ENCODE assay signal across 1 cellular context in the genomic region with DNA sequence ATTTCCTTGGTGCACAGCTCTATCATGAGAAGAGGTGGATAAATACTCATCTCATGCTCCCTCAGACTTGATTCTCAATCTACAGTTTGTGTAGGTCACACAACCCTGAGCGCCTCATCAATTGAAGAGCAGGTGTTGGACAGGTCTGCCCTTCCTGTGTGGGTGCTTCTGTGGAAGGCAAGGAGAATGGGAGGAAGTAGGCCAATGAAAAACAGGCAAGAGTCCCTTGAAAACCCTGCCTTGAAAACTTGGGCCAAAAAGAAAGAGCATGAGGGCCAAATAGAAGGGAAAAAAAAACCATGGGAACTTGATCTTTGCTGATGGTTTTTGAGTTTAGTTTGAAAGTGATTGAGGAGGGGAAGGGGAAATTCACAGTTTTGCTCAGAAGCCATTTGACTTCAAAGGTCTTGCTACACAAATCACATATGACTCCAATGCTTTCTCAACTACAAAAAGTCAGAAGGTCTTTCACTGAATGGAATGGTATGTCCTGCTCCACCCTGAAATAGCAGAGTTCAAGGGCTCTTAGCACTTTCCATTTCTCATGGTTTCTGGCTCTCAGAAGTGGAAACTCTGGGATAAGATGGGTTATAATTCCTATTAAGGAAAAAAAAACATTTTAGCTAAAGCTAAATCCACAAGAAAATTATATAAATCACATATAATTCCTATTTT.
A peak's percentile ranks its signal among the peaks of the same experiment; 100 is the strongest.
TF ChIP-seq lines count a peak whose summit lies in the region.

No MANE protein-coding gene starts in this region.

TF ChIP-seq in HepG2, 621 proteins besides CTCF, POLR2A, EP300 and RAD21 (continued from another document and continues in another):
- TF ChIP-seq, protein P1, sequence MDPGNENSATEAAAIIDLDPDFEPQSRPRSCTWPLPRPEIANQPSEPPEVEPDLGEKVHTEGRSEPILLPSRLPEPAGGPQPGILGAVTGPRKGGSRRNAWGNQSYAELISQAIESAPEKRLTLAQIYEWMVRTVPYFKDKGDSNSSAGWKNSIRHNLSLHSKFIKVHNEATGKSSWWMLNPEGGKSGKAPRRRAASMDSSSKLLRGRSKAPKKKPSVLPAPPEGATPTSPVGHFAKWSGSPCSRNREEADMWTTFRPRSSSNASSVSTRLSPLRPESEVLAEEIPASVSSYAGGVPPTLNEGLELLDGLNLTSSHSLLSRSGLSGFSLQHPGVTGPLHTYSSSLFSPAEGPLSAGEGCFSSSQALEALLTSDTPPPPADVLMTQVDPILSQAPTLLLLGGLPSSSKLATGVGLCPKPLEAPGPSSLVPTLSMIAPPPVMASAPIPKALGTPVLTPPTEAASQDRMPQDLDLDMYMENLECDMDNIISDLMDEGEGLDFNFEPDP (CRISPR knock-in tag; conservative IDR thresholded peaks at IDR 0.05): no peak
- TF ChIP-seq NFE2 (CRISPR knock-in tag; IDR thresholded peaks at IDR 0.05) (no peak), SMYD3 (CRISPR knock-in tag; IDR thresholded peaks at IDR 0.05) (no peak), ZNF329 (CRISPR knock-in tag; IDR thresholded peaks at IDR 0.05; ENCODE audit: low read depth) (no peak), ZNF367 (CRISPR knock-in tag; IDR thresholded peaks at IDR 0.05; ENCODE audit: borderline replicate concordance) (no peak), POLR2AphosphoS5 (IDR thresholded peaks at IDR 0.05; ENCODE audit: low read depth, low read length) (no peak), DPF2 (CRISPR knock-in tag; IDR thresholded peaks at IDR 0.05; ENCODE audit: borderline replicate concordance, low read depth) (peak; percentile 62; the same call in 1 of the 2 replicates), ZNF180 (CRISPR knock-in tag; IDR thresholded peaks at IDR 0.05; ENCODE audit: borderline replicate concordance, low read depth) (no peak), ZNF879 (CRISPR knock-in tag; IDR thresholded peaks at IDR 0.05) (no peak), NFRKB (IDR thresholded peaks at IDR 0.05) (no peak), ZNF549 (CRISPR knock-in tag; IDR thresholded peaks at IDR 0.05) (no peak), ISL2 (CRISPR knock-in tag; IDR thresholded peaks at IDR 0.05) (peak; percentile 70; the same call in 1 of the 2 replicates), SRSF4 (IDR thresholded peaks at IDR 0.05; ENCODE audit: low read depth, low read length, poor library complexity, severe bottlenecking) (no peak), ATF7-NPFF (CRISPR knock-in tag; IDR thresholded peaks at IDR 0.05; ENCODE audit: low read depth) (no peak), ZNF615 (CRISPR knock-in tag; IDR thresholded peaks at IDR 0.05; ENCODE audit: borderline replicate concordance) (no peak), ZNF343 (CRISPR knock-in tag; IDR thresholded peaks at IDR 0.05) (no peak), CEBPB (IDR thresholded peaks at IDR 0.05; ENCODE audit: borderline replicate concordance, low read depth, low read length) (peak; percentile 66), FIP1L1 (IDR thresholded peaks at IDR 0.05; ENCODE audit: borderline replicate concordance, insufficient read depth, low read depth, low read length) (no peak), ZNF264 (CRISPR knock-in tag; IDR thresholded peaks at IDR 0.05) (no peak), ZNF607 (CRISPR knock-in tag; IDR thresholded peaks at IDR 0.05; ENCODE audit: borderline replicate concordance) (no peak), GATAD1 (CRISPR knock-in tag; IDR thresholded peaks at IDR 0.05) (no peak), SAFB2 (CRISPR knock-in tag; IDR thresholded peaks at IDR 0.05; ENCODE audit: borderline replicate concordance, low read depth) (no peak), NFIB (CRISPR knock-in tag; IDR thresholded peaks at IDR 0.05; ENCODE audit: borderline replicate concordance) (no peak), ADNP (CRISPR knock-in tag; IDR thresholded peaks at IDR 0.05) (no peak), ZNF839 (CRISPR knock-in tag; IDR thresholded peaks at IDR 0.05; ENCODE audit: borderline replicate concordance) (no peak), RCOR2 (CRISPR knock-in tag; IDR thresholded peaks at IDR 0.05) (0 out of 2 replicates have a peak, but pooled peaks have one; percentile 29), ZKSCAN1 (IDR thresholded peaks at IDR 0.05; ENCODE audit: low read length) (no peak), ZNF441 (CRISPR knock-in tag; IDR thresholded peaks at IDR 0.05; ENCODE audit: borderline replicate concordance) (no peak), SSRP1 (CRISPR knock-in tag; IDR thresholded peaks at IDR 0.05) (no peak), SYNCRIP (IDR thresholded peaks at IDR 0.05; ENCODE audit: insufficient read depth, low read depth, low read length) (no peak), ZNF501 (CRISPR knock-in tag; IDR thresholded peaks at IDR 0.05) (no peak), BRD4 (CRISPR knock-in tag; IDR thresholded peaks at IDR 0.05) (no peak), ZSCAN29 (CRISPR knock-in tag; conservative IDR thresholded peaks at IDR 0.05) (no peak), MED8 (CRISPR knock-in tag; IDR thresholded peaks at IDR 0.05; ENCODE audit: insufficient replicate concordance) (no peak)
- TF ChIP-seq, protein P2, sequence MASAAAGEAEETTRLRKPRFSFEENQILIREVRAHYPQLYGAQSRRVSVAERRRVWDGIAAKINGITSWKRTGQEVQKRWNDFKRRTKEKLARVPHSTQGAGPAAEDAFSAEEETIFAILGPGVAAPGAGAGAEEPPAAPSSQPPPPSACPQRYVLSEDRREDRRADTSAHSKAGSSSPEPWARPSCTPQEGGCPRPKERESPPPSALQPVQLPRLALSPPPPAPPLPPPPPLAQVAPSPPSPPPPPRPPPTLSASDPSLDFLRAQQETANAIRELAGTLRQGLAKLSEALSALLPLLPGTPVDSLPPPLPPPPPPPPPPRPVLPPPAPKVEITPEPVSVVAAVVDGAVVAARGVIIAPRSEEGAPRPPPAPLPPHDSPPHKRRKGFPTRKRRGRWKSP (CRISPR knock-in tag; IDR thresholded peaks at IDR 0.05): no peak
- TF ChIP-seq, protein P3, sequence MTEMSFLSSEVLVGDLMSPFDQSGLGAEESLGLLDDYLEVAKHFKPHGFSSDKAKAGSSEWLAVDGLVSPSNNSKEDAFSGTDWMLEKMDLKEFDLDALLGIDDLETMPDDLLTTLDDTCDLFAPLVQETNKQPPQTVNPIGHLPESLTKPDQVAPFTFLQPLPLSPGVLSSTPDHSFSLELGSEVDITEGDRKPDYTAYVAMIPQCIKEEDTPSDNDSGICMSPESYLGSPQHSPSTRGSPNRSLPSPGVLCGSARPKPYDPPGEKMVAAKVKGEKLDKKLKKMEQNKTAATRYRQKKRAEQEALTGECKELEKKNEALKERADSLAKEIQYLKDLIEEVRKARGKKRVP (CRISPR knock-in tag; IDR thresholded peaks at IDR 0.05): no peak
- TF ChIP-seq, protein P4, sequence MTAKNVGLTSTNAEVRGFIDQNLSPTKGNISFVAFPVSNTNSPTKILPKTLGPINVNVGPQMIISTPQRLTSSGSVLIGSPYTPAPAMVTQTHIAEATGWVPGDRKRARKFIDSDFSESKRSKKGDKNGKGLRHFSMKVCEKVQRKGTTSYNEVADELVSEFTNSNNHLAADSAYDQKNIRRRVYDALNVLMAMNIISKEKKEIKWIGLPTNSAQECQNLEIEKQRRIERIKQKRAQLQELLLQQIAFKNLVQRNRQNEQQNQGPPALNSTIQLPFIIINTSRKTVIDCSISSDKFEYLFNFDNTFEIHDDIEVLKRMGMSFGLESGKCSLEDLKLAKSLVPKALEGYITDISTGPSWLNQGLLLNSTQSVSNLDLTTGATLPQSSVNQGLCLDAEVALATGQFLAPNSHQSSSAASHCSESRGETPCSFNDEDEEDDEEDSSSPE (CRISPR knock-in tag; IDR thresholded peaks at IDR 0.05): no peak
- TF ChIP-seq, protein P5, sequence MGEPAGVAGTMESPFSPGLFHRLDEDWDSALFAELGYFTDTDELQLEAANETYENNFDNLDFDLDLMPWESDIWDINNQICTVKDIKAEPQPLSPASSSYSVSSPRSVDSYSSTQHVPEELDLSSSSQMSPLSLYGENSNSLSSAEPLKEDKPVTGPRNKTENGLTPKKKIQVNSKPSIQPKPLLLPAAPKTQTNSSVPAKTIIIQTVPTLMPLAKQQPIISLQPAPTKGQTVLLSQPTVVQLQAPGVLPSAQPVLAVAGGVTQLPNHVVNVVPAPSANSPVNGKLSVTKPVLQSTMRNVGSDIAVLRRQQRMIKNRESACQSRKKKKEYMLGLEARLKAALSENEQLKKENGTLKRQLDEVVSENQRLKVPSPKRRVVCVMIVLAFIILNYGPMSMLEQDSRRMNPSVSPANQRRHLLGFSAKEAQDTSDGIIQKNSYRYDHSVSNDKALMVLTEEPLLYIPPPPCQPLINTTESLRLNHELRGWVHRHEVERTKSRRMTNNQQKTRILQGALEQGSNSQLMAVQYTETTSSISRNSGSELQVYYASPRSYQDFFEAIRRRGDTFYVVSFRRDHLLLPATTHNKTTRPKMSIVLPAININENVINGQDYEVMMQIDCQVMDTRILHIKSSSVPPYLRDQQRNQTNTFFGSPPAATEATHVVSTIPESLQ (CRISPR knock-in tag; conservative IDR thresholded peaks at IDR 0.05): no peak
- TF ChIP-seq, protein P6, sequence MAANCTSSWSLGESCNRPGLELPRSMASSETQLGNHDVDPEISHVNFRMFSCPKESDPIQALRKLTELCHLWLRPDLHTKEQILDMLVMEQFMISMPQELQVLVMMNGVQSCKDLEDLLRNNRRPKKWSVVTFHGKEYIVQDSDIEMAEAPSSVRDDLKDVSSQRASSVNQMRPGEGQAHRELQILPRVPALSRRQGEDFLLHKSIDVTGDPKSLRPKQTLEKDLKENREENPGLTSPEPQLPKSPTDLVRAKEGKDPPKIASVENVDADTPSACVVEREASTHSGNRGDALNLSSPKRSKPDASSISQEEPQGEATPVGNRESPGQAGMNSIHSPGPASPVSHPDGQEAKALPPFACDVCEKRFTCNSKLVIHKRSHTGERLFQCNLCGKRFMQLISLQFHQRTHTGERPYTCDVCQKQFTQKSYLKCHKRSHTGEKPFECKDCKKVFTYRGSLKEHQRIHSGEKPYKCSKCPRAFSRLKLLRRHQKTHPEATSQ (CRISPR knock-in tag; IDR thresholded peaks at IDR 0.05; ENCODE audit: borderline replicate concordance): no peak; the same call in 1 of the 2 replicates
- TF ChIP-seq, protein P7, sequence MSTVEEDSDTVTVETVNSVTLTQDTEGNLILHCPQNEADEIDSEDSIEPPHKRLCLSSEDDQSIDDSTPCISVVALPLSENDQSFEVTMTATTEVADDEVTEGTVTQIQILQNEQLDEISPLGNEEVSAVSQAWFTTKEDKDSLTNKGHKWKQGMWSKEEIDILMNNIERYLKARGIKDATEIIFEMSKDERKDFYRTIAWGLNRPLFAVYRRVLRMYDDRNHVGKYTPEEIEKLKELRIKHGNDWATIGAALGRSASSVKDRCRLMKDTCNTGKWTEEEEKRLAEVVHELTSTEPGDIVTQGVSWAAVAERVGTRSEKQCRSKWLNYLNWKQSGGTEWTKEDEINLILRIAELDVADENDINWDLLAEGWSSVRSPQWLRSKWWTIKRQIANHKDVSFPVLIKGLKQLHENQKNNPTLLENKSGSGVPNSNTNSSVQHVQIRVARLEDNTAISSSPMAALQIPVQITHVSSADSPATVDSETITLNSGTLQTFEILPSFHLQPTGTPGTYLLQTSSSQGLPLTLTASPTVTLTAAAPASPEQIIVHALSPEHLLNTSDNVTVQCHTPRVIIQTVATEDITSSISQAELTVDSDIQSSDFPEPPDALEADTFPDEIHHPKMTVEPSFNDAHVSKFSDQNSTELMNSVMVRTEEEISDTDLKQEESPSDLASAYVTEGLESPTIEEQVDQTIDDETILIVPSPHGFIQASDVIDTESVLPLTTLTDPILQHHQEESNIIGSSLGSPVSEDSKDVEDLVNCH (CRISPR knock-in tag; IDR thresholded peaks at IDR 0.05): no peak
- TF ChIP-seq, protein P8, sequence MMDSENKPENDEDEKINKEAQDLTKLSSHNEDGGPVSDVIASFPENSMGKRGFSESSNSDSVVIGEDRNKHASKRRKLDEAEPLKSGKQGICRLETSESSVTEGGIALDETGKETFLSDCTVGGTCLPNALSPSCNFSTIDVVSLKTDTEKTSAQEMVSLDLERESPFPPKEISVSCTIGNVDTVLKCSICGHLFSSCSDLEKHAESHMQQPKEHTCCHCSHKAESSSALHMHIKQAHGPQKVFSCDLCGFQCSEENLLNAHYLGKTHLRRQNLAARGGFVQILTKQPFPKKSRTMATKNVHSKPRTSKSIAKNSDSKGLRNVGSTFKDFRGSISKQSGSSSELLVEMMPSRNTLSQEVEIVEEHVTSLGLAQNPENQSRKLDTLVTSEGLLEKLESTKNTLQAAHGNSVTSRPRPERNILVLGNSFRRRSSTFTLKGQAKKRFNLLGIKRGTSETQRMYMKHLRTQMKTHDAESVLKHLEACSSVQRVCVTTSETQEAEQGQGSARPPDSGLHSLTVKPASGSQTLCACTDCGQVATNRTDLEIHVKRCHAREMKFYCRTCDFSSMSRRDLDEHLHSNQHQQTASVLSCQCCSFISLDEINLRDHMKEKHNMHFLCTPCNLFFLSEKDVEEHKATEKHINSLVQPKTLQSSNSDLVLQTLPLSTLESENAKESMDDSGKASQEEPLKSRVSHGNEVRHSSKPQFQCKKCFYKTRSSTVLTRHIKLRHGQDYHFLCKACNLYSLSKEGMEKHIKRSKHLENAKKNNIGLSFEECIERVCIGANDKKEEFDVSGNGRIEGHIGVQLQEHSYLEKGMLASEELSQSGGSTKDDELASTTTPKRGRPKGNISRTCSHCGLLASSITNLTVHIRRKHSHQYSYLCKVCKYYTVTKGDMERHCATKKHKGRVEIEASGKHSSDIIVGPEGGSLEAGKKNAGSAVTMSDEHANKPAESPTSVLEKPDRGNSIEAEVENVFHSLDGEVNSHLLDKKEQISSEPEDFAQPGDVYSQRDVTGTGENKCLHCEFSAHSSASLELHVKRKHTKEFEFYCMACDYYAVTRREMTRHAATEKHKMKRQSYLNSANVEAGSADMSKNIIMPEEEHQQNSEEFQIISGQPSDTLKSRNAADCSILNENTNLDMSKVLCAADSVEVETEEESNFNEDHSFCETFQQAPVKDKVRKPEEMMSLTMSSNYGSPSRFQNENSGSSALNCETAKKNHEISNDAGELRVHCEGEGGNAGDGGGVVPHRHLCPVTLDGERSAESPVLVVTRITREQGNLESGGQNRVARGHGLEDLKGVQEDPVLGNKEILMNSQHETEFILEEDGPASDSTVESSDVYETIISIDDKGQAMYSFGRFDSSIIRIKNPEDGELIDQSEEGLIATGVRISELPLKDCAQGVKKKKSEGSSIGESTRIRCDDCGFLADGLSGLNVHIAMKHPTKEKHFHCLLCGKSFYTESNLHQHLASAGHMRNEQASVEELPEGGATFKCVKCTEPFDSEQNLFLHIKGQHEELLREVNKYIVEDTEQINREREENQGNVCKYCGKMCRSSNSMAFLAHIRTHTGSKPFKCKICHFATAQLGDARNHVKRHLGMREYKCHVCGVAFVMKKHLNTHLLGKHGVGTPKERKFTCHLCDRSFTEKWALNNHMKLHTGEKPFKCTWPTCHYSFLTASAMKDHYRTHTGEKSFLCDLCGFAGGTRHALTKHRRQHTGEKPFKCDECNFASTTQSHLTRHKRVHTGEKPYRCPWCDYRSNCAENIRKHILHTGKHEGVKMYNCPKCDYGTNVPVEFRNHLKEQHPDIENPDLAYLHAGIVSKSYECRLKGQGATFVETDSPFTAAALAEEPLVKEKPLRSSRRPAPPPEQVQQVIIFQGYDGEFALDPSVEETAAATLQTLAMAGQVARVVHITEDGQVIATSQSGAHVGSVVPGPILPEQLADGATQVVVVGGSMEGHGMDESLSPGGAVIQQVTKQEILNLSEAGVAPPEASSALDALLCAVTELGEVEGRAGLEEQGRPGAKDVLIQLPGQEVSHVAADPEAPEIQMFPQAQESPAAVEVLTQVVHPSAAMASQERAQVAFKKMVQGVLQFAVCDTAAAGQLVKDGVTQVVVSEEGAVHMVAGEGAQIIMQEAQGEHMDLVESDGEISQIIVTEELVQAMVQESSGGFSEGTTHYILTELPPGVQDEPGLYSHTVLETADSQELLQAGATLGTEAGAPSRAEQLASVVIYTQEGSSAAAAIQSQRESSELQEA (CRISPR knock-in tag; IDR thresholded peaks at IDR 0.05; ENCODE audit: not compliant biosample characterization): no peak
